ENCODE assay signal across 12 cellular contexts in genomic region chr2:41965886-41966285, GRCh38.
DNase-seq lines count a peak whose midpoint lies in the region; ATAC-seq, FAIRE-seq and TF ChIP-seq lines count a peak whose summit lies in the region.
"Had no signal": no experiment of that assay in that cellular context is flagged by ENCODE, and none has a peak within 500 bp of the region (broad histone marks: within the 10 kb centered on the region; RNA-seq: fewer than 3 reads in every experiment).

No MANE protein-coding gene starts in this region.

- H3K27ac Mint-ChIP-seq in activated CD4-positive, alpha-beta T cell treated with anti-CD3 and anti-CD28 coated beads, Interleukin-2, amount 10 ng/mL, durations not matched to agents 7 days and 5 days = no peak overlapping the region

- no peaks in the 10 kb centered on the region for H3K9me3 ChIP-seq in keratinocyte (ENCODE audit: control insufficient read depth, low read depth, low read length)
- no peaks in the 10 kb centered on the region for H3K9me3 ChIP-seq in skeletal muscle tissue (ENCODE audit: control insufficient read depth in 3 of 3, low read length in 3 of 3)
- H3K9me3 ChIP-seq: neutrophil had no signal

- H3K36me3 ChIP-seq in keratinocyte (ENCODE audit: control insufficient read depth in 2 of 2, extremely low read depth in 1 of 2, insufficient read depth in 2 of 2, low read length in 2 of 2) = no peaks in the 10 kb centered on the region
- H3K36me3 ChIP-seq in skeletal muscle tissue (ENCODE audit: control insufficient read depth in 3 of 3, insufficient read depth in 3 of 3, low read length in 3 of 3) = no peaks in the 10 kb centered on the region
- H3K36me3 ChIP-seq: neutrophil had no signal

- peak; percentile 39 for DNase-seq in GM04503 (ENCODE audit: low read depth)
- no peak for DNase-seq in keratinocyte (ENCODE audit: low read depth, low spot score)
- no peak for DNase-seq in activated CD4-positive, alpha-beta T cell treated with anti-CD3 and anti-CD28 coated beads, Interleukin-2, amount 10 ng/mL, durations not matched to agents 7 days and 5 days
- DNase-seq in KBM-7 = no peak
- no peak for DNase-seq in T-helper 1 cell
- DNase-seq: activated T-cell treated with anti-CD3 and anti-CD28 coated beads, Interleukin-2, amount 50 U/mL, for 4 hours; erythroblast; NCI-H1930 had no signal

- peaks cover 11% of the 10 kb centered on the region for H3K27me3 ChIP-seq in keratinocyte (ENCODE audit: control insufficient read depth, extremely low read depth, insufficient read depth, low read length)
- H3K27me3 ChIP-seq in skeletal muscle tissue (ENCODE audit: control insufficient read depth in 3 of 3, insufficient read depth in 3 of 3, low read length in 3 of 3) = no peaks in the 10 kb centered on the region

- H3K27ac ChIP-seq in angular gyrus (ENCODE audit: low read depth, low read length) (peak overlapping the region; percentile 92), keratinocyte (ENCODE audit: control insufficient read depth, insufficient read depth, low read length) (no peak overlapping the region), skeletal muscle tissue (ENCODE audit: low read depth, low read length) (peak overlapping the region; percentile 81)
- H3K27ac ChIP-seq: neutrophil had no signal

- no peaks in the 10 kb centered on the region for H3K36me3 Mint-ChIP-seq in activated CD4-positive, alpha-beta T cell treated with anti-CD3 and anti-CD28 coated beads, Interleukin-2, amount 10 ng/mL, durations not matched to agents 7 days and 5 days (ENCODE audit: low read depth)

- POLR2A ChIA-PET in activated CD4-positive, alpha-beta T cell treated with anti-CD3 and anti-CD28 coated beads, Interleukin-2, amount 10 ng/mL, durations not matched to agents 7 days and 5 days (lab: Charles Lee) = no interaction called here

- H2AFZ ChIP-seq in keratinocyte (ENCODE audit: control insufficient read depth, low read length) = no peak overlapping the region

- H3K4me3 ChIP-seq in keratinocyte (ENCODE audit: control insufficient read depth in 2 of 3, extremely low read depth in 1 of 3, insufficient read depth in 2 of 3, low read depth in 1 of 3, low read length in 3 of 3) (no peak overlapping the region), skeletal muscle tissue (ENCODE audit: low read length in 3 of 3) (peak overlapping the region in 1 of 3 donors; percentile 6)

- H3K27me3 Mint-ChIP-seq in activated CD4-positive, alpha-beta T cell treated with anti-CD3 and anti-CD28 coated beads, Interleukin-2, amount 10 ng/mL, durations not matched to agents 7 days and 5 days = peaks cover 4% of the 10 kb centered on the region

- H3K9me3 Mint-ChIP-seq in activated CD4-positive, alpha-beta T cell treated with anti-CD3 and anti-CD28 coated beads, Interleukin-2, amount 10 ng/mL, durations not matched to agents 7 days and 5 days = no peaks in the 10 kb centered on the region
- H3K9me3 Mint-ChIP-seq: activated T-cell treated with anti-CD3 and anti-CD28 coated beads, Interleukin-2, amount 50 U/mL, for 4 hours had no signal

- FAIRE-seq in keratinocyte (lab: Jason Lieb, UNC) = no peak

- H4K20me1 ChIP-seq in keratinocyte (ENCODE audit: control insufficient read depth, extremely low read depth, insufficient read depth, low read length) = no peaks in the 10 kb centered on the region

- CTCF ChIA-PET in activated CD4-positive, alpha-beta T cell treated with anti-CD3 and anti-CD28 coated beads, Interleukin-2, amount 10 ng/mL, durations not matched to agents 7 days and 5 days (lab: Charles Lee) = no interaction called here

- H3K9ac ChIP-seq in keratinocyte (ENCODE audit: control insufficient read depth, extremely low read depth, insufficient read depth, low read length) = no peak overlapping the region
- H3K9ac ChIP-seq in skeletal muscle tissue (ENCODE audit: low read depth in 1 of 3, low read length in 3 of 3) = peak overlapping the region in 1 of 3 donors; percentile 2

- no peak for TF ChIP-seq CTCF in keratinocyte (optimal IDR thresholded peaks at IDR 0.05 in 1 of 3, IDR thresholded peaks at IDR 0.05 in 1 of 3, conservative IDR thresholded peaks at IDR 0.05 in 1 of 3; ENCODE audit: extremely low read depth in 1 of 3, insufficient read depth in 2 of 3, low read length in 3 of 3)

- no peaks in the 10 kb centered on the region for H3K4me1 Mint-ChIP-seq in activated CD4-positive, alpha-beta T cell treated with anti-CD3 and anti-CD28 coated beads, Interleukin-2, amount 10 ng/mL, durations not matched to agents 7 days and 5 days

- no peaks in the 10 kb centered on the region for H3K9me1 ChIP-seq in keratinocyte (ENCODE audit: control insufficient read depth, extremely low read depth, insufficient read depth, low read length)

- ATAC-seq in HG03175 (IDR thresholded peaks at IDR 0.05; ENCODE audit: unreplicated experiment) = no peak

- peaks cover 4% of the 10 kb centered on the region for H3K4me1 ChIP-seq in keratinocyte (ENCODE audit: control insufficient read depth, extremely low read depth, insufficient read depth, low read length)
- peaks cover 33 to 45% (median 44%) of the 10 kb centered on the region in 3 donors for H3K4me1 ChIP-seq in skeletal muscle tissue (ENCODE audit: control insufficient read depth in 3 of 3, insufficient read depth in 3 of 3, low read length in 3 of 3)

- H3K4me2 ChIP-seq in keratinocyte (ENCODE audit: control insufficient read depth, extremely low read depth, insufficient read depth, low read depth, low read length) = peak overlapping the region; percentile 18

- in situ Hi-C loops in KBM-7 (cut with MboI; ENCODE audit: low pct_unique_long_range_greater_than_20kb, low sequenced_read_pairs) = no loop called here

- H3K79me2 ChIP-seq in keratinocyte (ENCODE audit: control insufficient read depth, insufficient read depth, low read length) = no peaks in the 10 kb centered on the region

- H3K4me3 Mint-ChIP-seq in activated CD4-positive, alpha-beta T cell treated with anti-CD3 and anti-CD28 coated beads, Interleukin-2, amount 10 ng/mL, durations not matched to agents 7 days and 5 days = no peak overlapping the region
- H3K4me3 Mint-ChIP-seq: activated T-cell treated with anti-CD3 and anti-CD28 coated beads, Interleukin-2, amount 50 U/mL, for 4 hours had no signal

- dilution Hi-C loops in keratinocyte (cut with MboI; ENCODE audit: extremely low pct_ligation_motif_present, low sequenced_read_pairs) = no loop called here
